ENCODE assay signal across 12 cellular contexts in the genomic region with DNA sequence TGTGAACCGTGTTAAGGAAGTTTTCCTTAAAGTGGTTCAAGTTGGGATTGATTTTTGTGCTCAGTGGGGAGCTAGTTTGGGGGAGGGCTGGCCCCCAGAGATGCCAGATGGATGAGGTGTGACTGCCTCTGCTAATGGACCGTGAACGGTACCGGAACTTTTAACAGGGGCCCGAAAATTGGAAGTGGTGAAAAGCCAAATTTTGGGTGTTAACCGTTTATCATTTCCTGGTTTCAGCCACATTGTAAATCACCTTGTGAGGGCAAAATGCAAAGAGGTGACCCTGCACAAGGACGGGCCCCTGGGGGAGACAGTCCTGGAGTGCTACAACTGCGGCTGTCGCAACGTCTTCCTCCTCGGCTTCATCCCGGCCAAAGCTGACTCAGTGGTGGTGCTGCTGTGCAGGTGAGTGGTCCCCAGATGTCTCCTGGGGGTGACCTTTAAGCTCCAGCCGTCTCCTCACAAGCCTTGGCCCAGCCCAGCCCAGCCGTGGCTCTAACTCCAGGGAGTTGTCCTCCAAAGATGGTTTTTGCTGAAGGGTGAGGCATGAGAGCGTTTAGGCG. TPM values are rescaled to one million over a fixed set of nuclear protein-coding genes. Genes with fewer than 3 reads are reported as not detected.
DNase-seq lines count a peak whose midpoint lies in the region; ATAC-seq and TF ChIP-seq lines count a peak whose summit lies in the region.
"Had no signal": no experiment of that assay in that cellular context is flagged by ENCODE, and none has a peak within 500 bp of the region (broad histone marks: within the 10 kb centered on the region; RNA-seq: fewer than 3 reads in every experiment).

No MANE protein-coding gene starts in this region.

- H3K9me3 ChIP-seq in cardiac muscle cell (ENCODE audit: low read depth) (no peaks in the 10 kb centered on the region), vagina (no peaks in the 10 kb centered on the region)

- DNase-seq in cardiac muscle cell (ENCODE audit: low read depth in 1 of 2, low spot score in 1 of 2) (no peak), left cardiac atrium (no peak), coronary artery (ENCODE audit: low spot score) (no peak), vagina (ENCODE audit: extremely low spot score in 2 of 2) (no peak), COR-L47 (lab: John Stamatoyannopoulos, UW) (no peak)
- no peak for DNase-seq in natural killer cell treated with Interleukin-12 subunit alpha and Interleukin-12 subunit beta and Interleukin-15 and Interleukin-18, amount 100 ng/mL, for 72 hours (ENCODE audit: low spot score)
- DNase-seq: T-cell had no signal

- no peaks in the 10 kb centered on the region for H3K9me3 Mint-ChIP-seq in natural killer cell treated with Interleukin-12 subunit alpha and Interleukin-12 subunit beta and Interleukin-15 and Interleukin-18, amount 100 ng/mL, for 72 hours
- H3K9me3 Mint-ChIP-seq: activated naive CD4-positive, alpha-beta T cell treated with anti-CD3 and anti-CD28 coated beads, Interleukin-2, amount 50 U/mL, for 24 hours; CD8-positive, alpha-beta T cell; T-cell had no signal

- H3K36me3 ChIP-seq in cardiac muscle cell (peaks cover 30% of the 10 kb centered on the region), vagina (peaks cover 0 to 49% of the 10 kb centered on the region in 2 donors)

- H3K4me1 ChIP-seq in cardiac muscle cell (ENCODE audit: low read depth) (no peaks in the 10 kb centered on the region), vagina (peaks cover 70% of the 10 kb centered on the region)

- no peaks in the 10 kb centered on the region for H3K36me3 Mint-ChIP-seq in natural killer cell treated with Interleukin-12 subunit alpha and Interleukin-12 subunit beta and Interleukin-15 and Interleukin-18, amount 100 ng/mL, for 72 hours

- intact Hi-C loops in left cardiac atrium (cut with DNase I) (loop anchor here (5.0 to 10.0 kb wide), 3 partner anchors 253 to 395 kb away; no protein-coding TSS in a partner anchor), vagina (cut with DNase I) (loop anchor here (5.0 to 10.0 kb wide), 3 partner anchors 165 to 385 kb away; a partner anchor contains a TSS)

- H3K4me3 ChIP-seq in cardiac muscle cell (no peak overlapping the region), coronary artery (peak overlapping the region; percentile 44), vagina (no peak overlapping the region)

- peak overlapping the region; percentile 30 for H3K4me3 Mint-ChIP-seq in natural killer cell treated with Interleukin-12 subunit alpha and Interleukin-12 subunit beta and Interleukin-15 and Interleukin-18, amount 100 ng/mL, for 72 hours
- H3K4me3 Mint-ChIP-seq: activated naive CD4-positive, alpha-beta T cell treated with anti-CD3 and anti-CD28 coated beads, Interleukin-2, amount 50 U/mL, for 24 hours; CD8-positive, alpha-beta T cell; T-cell had no signal

- H3K27ac ChIP-seq in cardiac muscle cell (peak overlapping the region; percentile 28), coronary artery (peak overlapping the region; percentile 73 to 95), vagina (peak overlapping the region; percentile 92)

- ATAC-seq in left cardiac atrium (no peak), HG03045 (IDR thresholded peaks at IDR 0.05; ENCODE audit: unreplicated experiment) (no peak), HG03378 (IDR thresholded peaks at IDR 0.05; ENCODE audit: unreplicated experiment) (no peak)
- no peak for ATAC-seq in natural killer cell treated with Interleukin-12 subunit alpha and Interleukin-12 subunit beta and Interleukin-15 and Interleukin-18, amount 100 ng/mL, for 72 hours
- ATAC-seq: CD8-positive, alpha-beta T cell; T-cell had no signal

- TF ChIP-seq CTCF in cardiac muscle cell (IDR thresholded peaks at IDR 0.05; ENCODE audit: low read depth, low read length) (no peak), coronary artery (IDR thresholded peaks at IDR 0.05) (no peak), vagina (IDR thresholded peaks at IDR 0.05) (no peak)

- H3K27me3 ChIP-seq in cardiac muscle cell (no peaks in the 10 kb centered on the region), vagina (no peaks in the 10 kb centered on the region)

- no peaks in the 10 kb centered on the region for H3K27me3 Mint-ChIP-seq in natural killer cell treated with Interleukin-12 subunit alpha and Interleukin-12 subunit beta and Interleukin-15 and Interleukin-18, amount 100 ng/mL, for 72 hours
- H3K27me3 Mint-ChIP-seq: activated naive CD4-positive, alpha-beta T cell treated with anti-CD3 and anti-CD28 coated beads, Interleukin-2, amount 50 U/mL, for 24 hours; T-cell had no signal

- H3K4me1 Mint-ChIP-seq in natural killer cell treated with Interleukin-12 subunit alpha and Interleukin-12 subunit beta and Interleukin-15 and Interleukin-18, amount 100 ng/mL, for 72 hours (ENCODE audit: low read depth in 2 of 2), result peaks cover 40% of the 10 kb centered on the region in 2 donors

- no peak for TF ChIP-seq POLR2A in vagina (IDR thresholded peaks at IDR 0.05)

- peak overlapping the region; percentile 23 to 68 for H3K27ac Mint-ChIP-seq in natural killer cell treated with Interleukin-12 subunit alpha and Interleukin-12 subunit beta and Interleukin-15 and Interleukin-18, amount 100 ng/mL, for 72 hours
- H3K27ac Mint-ChIP-seq: activated naive CD4-positive, alpha-beta T cell treated with anti-CD3 and anti-CD28 coated beads, Interleukin-2, amount 50 U/mL, for 24 hours; CD8-positive, alpha-beta T cell; T-cell had no signal

RNA-seq across cellular contexts. Expression of a gene that starts 18.2 kb away (rescaled TPM):
- total RNA-seq in cardiac muscle cell (77.5 and 121 TPM in 2 replicates), left cardiac atrium (10 to 100 TPM; 33.9 to 41.1 TPM), vagina (77.8 TPM)
- 36.4 and 37.7 TPM in 2 replicates for polyA plus RNA-seq in cardiac muscle cell
- total RNA-seq in natural killer cell treated with Interleukin-12 subunit alpha and Interleukin-12 subunit beta and Interleukin-15 and Interleukin-18, amount 100 ng/mL, for 72 hours, result 100 to 1,000 TPM; 104 to 150 TPM

RNA-seq across cellular contexts. Expression of a gene that starts 46.0 kb away (rescaled TPM):
- total RNA-seq in cardiac muscle cell (15.2 and 16.1 TPM in 2 replicates), left cardiac atrium (1 to 10 TPM in 1 of 2 donors, under 1 TPM in 1; 0.80 to 2.1 TPM), vagina (0.49 TPM)
- 29.3 and 30.9 TPM in 2 replicates for polyA plus RNA-seq in cardiac muscle cell
- total RNA-seq in natural killer cell treated with Interleukin-12 subunit alpha and Interleukin-12 subunit beta and Interleukin-15 and Interleukin-18, amount 100 ng/mL, for 72 hours, result not detected
- total RNA-seq: CD8-positive, alpha-beta T cell; subcutaneous adipose tissue had no signal

RNA-seq across cellular contexts. Expression of a gene that starts 58.8 kb away (rescaled TPM):
- 0.07 and 0.09 TPM in 2 replicates for total RNA-seq in cardiac muscle cell
- polyA plus RNA-seq in cardiac muscle cell, result 0.46 TPM in 1 of 2 replicates, not detected in the other
- total RNA-seq in left cardiac atrium, result 1 to 10 TPM; 6.5 to 9.8 TPM
- not detected for total RNA-seq in natural killer cell treated with Interleukin-12 subunit alpha and Interleukin-12 subunit beta and Interleukin-15 and Interleukin-18, amount 100 ng/mL, for 72 hours
- total RNA-seq in vagina, result 0.98 TPM
- total RNA-seq: CD8-positive, alpha-beta T cell; T-cell had no signal

Comparison
In these comparisons a context has a peak if more than half of its experiments do, and no peak if none do; other contexts are left out.
1. H3K27ac ChIP-seq: peak in every context shown above with its lines; median percentile 92 in vagina; 84 in coronary artery; 28 in cardiac muscle cell.